ENCODE assay signal across 14 cellular contexts in genomic region chr6:4935981-4936680, GRCh38.
DNase-seq lines count a peak whose midpoint lies in the region; ATAC-seq and TF ChIP-seq lines count a peak whose summit lies in the region.
"Had no signal": no experiment of that assay in that cellular context is flagged by ENCODE, and none has a peak within 500 bp of the region (broad histone marks: within the 10 kb centered on the region; RNA-seq: fewer than 3 reads in every experiment).

No MANE protein-coding gene starts in this region.

- H3K36me3 ChIP-seq in A673 (ENCODE audit: insufficient read depth, low read length, poor library complexity, severe bottlenecking) = no peaks in the 10 kb centered on the region
- no peaks in the 10 kb centered on the region for H3K36me3 ChIP-seq in HAP-1 (replicated peaks)
- H3K36me3 ChIP-seq in brain microvascular endothelial cell (replicated peaks) = peaks cover 2% of the 10 kb centered on the region
- H3K36me3 ChIP-seq: colonic mucosa had no signal

- DNase-seq in A673 (ENCODE audit: low spot score) (peak; percentile 68), HAP-1 (ENCODE audit: low spot score in 2 of 2) (peak; percentile 26 to 38), mesothelial cell of epicardium (ENCODE audit: low spot score in 2 of 2, unreplicated experiment in 2 of 2) (no peak), SIG-M5 (lab: John Stamatoyannopoulos, UW) (no peak), T-helper 9 cell (no peak), brain microvascular endothelial cell (no peak), NCI-H1417 (lab: John Stamatoyannopoulos, UW) (no peak)
- DNase-seq: activated effector memory CD4-positive, alpha-beta T cell treated with Interleukin-2 at 50 U/mL for 16 hours; colonic mucosa; NK-92 treated with Interleukin-12 subunit alpha and Interleukin-12 subunit beta, amount 100 ng/mL, for 24 hours; spleen; stomach had no signal

- POLR2A ChIA-PET in A673 (lab: Charles Lee; ENCODE audit: low non-redundant PET) = no interaction called here

- peaks cover 87% of the 10 kb centered on the region for H3K4me1 ChIP-seq in A673 (ENCODE audit: insufficient read depth, low read length, poor library complexity, severe bottlenecking)
- peaks cover 9% of the 10 kb centered on the region for H3K4me1 ChIP-seq in HAP-1

- TF ChIP-seq CTCF in A673 (conservative IDR thresholded peaks at IDR 0.05; ENCODE audit: low read depth, low read length) (no peak), mesothelial cell of epicardium (IDR thresholded peaks at IDR 0.05; ENCODE audit: unreplicated experiment) (no peak), brain microvascular endothelial cell (IDR thresholded peaks at IDR 0.05; ENCODE audit: low read depth, low read length, missing control alignments) (no peak)

- no peak overlapping the region for H3K27ac Mint-ChIP-seq in activated T-helper 17 cell treated with anti-CD3 and anti-CD28 coated beads, Interleukin-2, amount 50 U/mL, for 72 hours
- H3K27ac Mint-ChIP-seq in mesothelial cell of epicardium = peak overlapping the region; percentile 60

- H3K9me3 Mint-ChIP-seq in activated T-helper 17 cell treated with anti-CD3 and anti-CD28 coated beads, Interleukin-2, amount 50 U/mL, for 72 hours = no peaks in the 10 kb centered on the region
- no peaks in the 10 kb centered on the region for H3K9me3 Mint-ChIP-seq in mesothelial cell of epicardium

- no peak for ATAC-seq in activated T-helper 17 cell treated with anti-CD3 and anti-CD28 coated beads, Interleukin-2, amount 50 U/mL, for 72 hours (replicated peaks)

- peak overlapping the region; percentile 44 for H3K4me3 Mint-ChIP-seq in activated T-helper 17 cell treated with anti-CD3 and anti-CD28 coated beads, Interleukin-2, amount 50 U/mL, for 72 hours
- H3K4me3 Mint-ChIP-seq in mesothelial cell of epicardium = no peak overlapping the region

- H3K4me3 ChIP-seq in A673 (ENCODE audit: low read depth, low read length, poor library complexity, severe bottlenecking) = no peak overlapping the region
- no peak overlapping the region for H3K4me3 ChIP-seq in HAP-1
- no peak overlapping the region for H3K4me3 ChIP-seq in brain microvascular endothelial cell (ENCODE audit: low read depth, low read length)
- H3K4me3 ChIP-seq: colonic mucosa, SJSA1, spleen, stomach had no signal

- intact Hi-C loops in A673 (cut with micrococcal nuclease; ENCODE audit: unreplicated experiment) = loop anchor here (1.0 to 10.0 kb wide), 2 partner anchors 99 to 623 kb away; no protein-coding TSS in a partner anchor

- H3K27me3 ChIP-seq in A673 (replicated peaks; ENCODE audit: insufficient read depth, low read depth, low read length, poor library complexity) (no peaks in the 10 kb centered on the region), HAP-1 (ENCODE audit: low read depth) (no peaks in the 10 kb centered on the region), brain microvascular endothelial cell (replicated peaks) (no peaks in the 10 kb centered on the region)
- H3K27me3 ChIP-seq: colonic mucosa, SJSA1, spleen, stomach had no signal

- H3K27ac ChIP-seq in A673 (ENCODE audit: low read depth, low read length, poor library complexity, severe bottlenecking) (peak overlapping the region; percentile 38), brain microvascular endothelial cell (no peak overlapping the region)
- H3K27ac ChIP-seq: colonic mucosa, SJSA1, spleen, stomach had no signal

- H3K36me3 Mint-ChIP-seq in activated T-helper 17 cell treated with anti-CD3 and anti-CD28 coated beads, Interleukin-2, amount 50 U/mL, for 72 hours (ENCODE audit: low read depth) = peaks cover 43% of the 10 kb centered on the region
- peaks cover 13% of the 10 kb centered on the region for H3K36me3 Mint-ChIP-seq in mesothelial cell of epicardium

- CTCF ChIA-PET in A673 (lab: Charles Lee) = no interaction called here

- BruUV-seq in A673 (replicated peaks; lab: Mats Ljungman, UMichigan) = no TSS peak

- in situ Hi-C loops in HAP-1 (cut with MboI; ENCODE audit: low sequenced_read_pairs) (no loop called here), brain microvascular endothelial cell (cut with HindIII; ENCODE audit: low pct_ligation_motif_present, low sequenced_read_pairs) (no loop called here)

- no peaks in the 10 kb centered on the region for H3K9me3 ChIP-seq in A673 (ENCODE audit: low read depth, low read length, poor library complexity, severe bottlenecking)
- no peaks in the 10 kb centered on the region for H3K9me3 ChIP-seq in HAP-1
- H3K9me3 ChIP-seq: colonic mucosa, SJSA1, spleen, stomach had no signal

- no peaks in the 10 kb centered on the region for H3K27me3 Mint-ChIP-seq in activated T-helper 17 cell treated with anti-CD3 and anti-CD28 coated beads, Interleukin-2, amount 50 U/mL, for 72 hours
- H3K27me3 Mint-ChIP-seq in mesothelial cell of epicardium (ENCODE audit: low read depth) = no peaks in the 10 kb centered on the region

- H3K4me1 Mint-ChIP-seq in activated T-helper 17 cell treated with anti-CD3 and anti-CD28 coated beads, Interleukin-2, amount 50 U/mL, for 72 hours = peaks cover 39% of the 10 kb centered on the region
- peaks cover 54% of the 10 kb centered on the region for H3K4me1 Mint-ChIP-seq in mesothelial cell of epicardium

Comparison
In these comparisons a context has a peak if more than half of its experiments do, and no peak if none do; other contexts are left out.
1. DNase-seq: peak in A673 (single experiment) and HAP-1 (2 of 2); none in mesothelial cell of epicardium (0 of 2), SIG-M5 (single experiment), T-helper 9 cell (single experiment), brain microvascular endothelial cell (single experiment) and NCI-H1417 (0 of 3).